In genomic region chr6:112286756-112287155, GRCh38 we compare ENCODE assay signal across 26 cellular contexts. TPM values are rescaled to one million over a fixed set of nuclear protein-coding genes. Genes with fewer than 3 reads are reported as not detected.
"Had no signal": no experiment of that assay in that cellular context is flagged by ENCODE, and none has a peak within 500 bp of the region (broad histone marks: within the 10 kb centered on the region; RNA-seq: fewer than 3 reads in every experiment).

No MANE protein-coding gene starts in this region.

- H3K27ac Mint-ChIP-seq: activated B cell treated with CpG ODN at 0.5 μM for 24 hours; activated naive CD4-positive, alpha-beta T cell treated with anti-CD3 and anti-CD28 coated beads for 36 hours; activated naive CD8-positive, alpha-beta T cell; T-cell had no signal

- H3K9me3 Mint-ChIP-seq: activated B cell treated with CpG ODN at 0.5 μM for 24 hours; activated naive CD4-positive, alpha-beta T cell treated with anti-CD3 and anti-CD28 coated beads for 36 hours; activated T-cell treated with anti-CD3 and anti-CD28 coated beads, Interleukin-2, amount 50 U/mL, for 4 hours; T-cell had no signal

- H3K4me3 Mint-ChIP-seq: activated B cell treated with CpG ODN at 0.5 μM for 24 hours; activated CD4-positive, alpha-beta T cell treated with anti-CD3 and anti-CD28 coated beads, Interleukin-2, amount 10 ng/mL, durations not matched to agents 24 days and 14 days; activated naive CD4-positive, alpha-beta T cell treated with anti-CD3 and anti-CD28 coated beads for 36 hours; activated naive CD8-positive, alpha-beta T cell; activated T-cell treated with anti-CD3 and anti-CD28 coated beads, Interleukin-2, amount 50 U/mL, for 4 hours; brain; T-cell had no signal

- H3K36me3 Mint-ChIP-seq: activated naive CD8-positive, alpha-beta T cell; brain; T-cell had no signal

- H3K27ac ChIP-seq: SK-N-MC had no signal

- DNase-seq: activated B cell treated with CpG ODN at 0.5 μM for 24 hours; activated CD4-positive, alpha-beta T cell treated with anti-CD3 and anti-CD28 coated beads for 1 hour; activated gamma-delta T cell; amygdala; MG63; MV-4-11; NCI-H1092 treated with DMSO at 0.1 percent for 48 hours; NCI-H1417 treated with DMSO at 0.1 percent for 48 hours; NCI-H1694; NCI-H2029; NCI-H2107; NCI-H2171 treated with DMSO at 0.1 percent for 48 hours; NCI-H226; NCI-H526; NCI-H774; SIG-M5; T1000 had no signal

- H3K4me3 ChIP-seq: MG63, SK-N-MC had no signal

- H3K4me1 Mint-ChIP-seq: activated B cell treated with CpG ODN at 0.5 μM for 24 hours had no signal

- H3K9me3 ChIP-seq: MG63 had no signal

- ATAC-seq: Panc1 had no signal

- H3K36me3 ChIP-seq: MG63 had no signal

- H3K27me3 ChIP-seq: MG63 had no signal

RNA-seq across cellular contexts. Expression of gene LAMA4, which starts 32.4 kb away (rescaled TPM):
- total RNA-seq: activated B cell treated with CpG ODN at 0.5 μM for 24 hours; activated CD4-positive, alpha-beta T cell treated with anti-CD3 and anti-CD28 coated beads, Interleukin-2, amount 10 ng/mL, durations not matched to agents 24 days and 14 days; activated naive CD4-positive, alpha-beta T cell treated with anti-CD3 and anti-CD28 coated beads for 36 hours; NCI-H460 had no signal
